14 cellular contexts compared by ENCODE assay signal in genomic region chr19:6667114-6667627, GRCh38. TPM values are rescaled to one million over a fixed set of nuclear protein-coding genes. Genes with fewer than 3 reads are reported as not detected.
DNase-seq lines count a peak whose midpoint lies in the region; ATAC-seq and TF ChIP-seq lines count a peak whose summit lies in the region.
"Had no signal": no experiment of that assay in that cellular context is flagged by ENCODE, and none has a peak within 500 bp of the region (broad histone marks: within the 10 kb centered on the region; RNA-seq: fewer than 3 reads in every experiment).

No MANE protein-coding gene starts in this region.

- H2AFZ ChIP-seq in PC-9 (no peak overlapping the region), trophoblast cell (ENCODE audit: insufficient read depth, low read length, poor library complexity) (no peak overlapping the region), GM23248 (no peak overlapping the region)
- H2AFZ ChIP-seq: parathyroid adenoma had no signal

- no peak overlapping the region for H3K23ac ChIP-seq in trophoblast cell (ENCODE audit: low read length)

- POLR2A ChIA-PET in activated CD4-positive, alpha-beta T cell treated with anti-CD3 and anti-CD28 coated beads for 36 hours (lab: Charles Lee): no interaction called here
- POLR2A ChIA-PET in PC-9 (lab: Charles Lee; ENCODE audit: unreplicated experiment): no interaction called here

- no peaks in the 10 kb centered on the region for H3K79me1 ChIP-seq in trophoblast cell (ENCODE audit: low read length)

- H3K9me2 ChIP-seq in PC-9 (ENCODE audit: insufficient read depth): no peaks in the 10 kb centered on the region
- no peaks in the 10 kb centered on the region for H3K9me2 ChIP-seq in GM23248 (ENCODE audit: insufficient read depth)

- H4K8ac ChIP-seq in trophoblast cell (ENCODE audit: low read depth, low read length): no peak overlapping the region

- H2BK120ac ChIP-seq in trophoblast cell (ENCODE audit: insufficient read depth, low read length, poor library complexity): no peak overlapping the region

- in situ Hi-C loops in GM23248 (cut with MboI): no loop called here

- H2BK12ac ChIP-seq in trophoblast cell (ENCODE audit: low read length): no peak overlapping the region

- H3K36me3 Mint-ChIP-seq in activated CD4-positive, alpha-beta T cell treated with anti-CD3 and anti-CD28 coated beads for 36 hours (ENCODE audit: low read depth): peaks cover 26% of the 10 kb centered on the region
- peaks cover 3% of the 10 kb centered on the region for H3K36me3 Mint-ChIP-seq in activated T-helper 17 cell treated with anti-CD3 and anti-CD28 coated beads, Interleukin-2, amount 50 U/mL, for 72 hours (ENCODE audit: low read depth)
- H3K36me3 Mint-ChIP-seq: brain had no signal

- no peak overlapping the region for H3K4ac ChIP-seq in trophoblast cell (ENCODE audit: low read depth, low read length)

- H3K27ac ChIP-seq in PC-9: peak overlapping the region; percentile 71
- no peak overlapping the region for H3K27ac ChIP-seq in trophoblast cell (ENCODE audit: low read depth, low read length)
- no peak overlapping the region for H3K27ac ChIP-seq in GM23248
- H3K27ac ChIP-seq: parathyroid adenoma had no signal

- H3K4me1 ChIP-seq in PC-9 (replicated peaks; ENCODE audit: insufficient read depth): peaks cover 16% of the 10 kb centered on the region
- H3K4me1 ChIP-seq in trophoblast cell (ENCODE audit: control insufficient read depth in 1 of 2, insufficient read depth in 2 of 2, low read length in 2 of 2): no peaks in the 10 kb centered on the region
- no peaks in the 10 kb centered on the region for H3K4me1 ChIP-seq in GM23248 (ENCODE audit: insufficient read depth)
- H3K4me1 ChIP-seq: parathyroid adenoma had no signal

- H3K9me3 ChIP-seq in PC-9 (ENCODE audit: insufficient read depth, low read depth) (no peaks in the 10 kb centered on the region), trophoblast cell (ENCODE audit: insufficient read depth, low read depth, low read length) (no peaks in the 10 kb centered on the region), GM23248 (ENCODE audit: low read depth) (no peaks in the 10 kb centered on the region)

- peak overlapping the region; percentile 98 for H3K4me3 Mint-ChIP-seq in activated CD4-positive, alpha-beta T cell treated with anti-CD3 and anti-CD28 coated beads for 36 hours
- H3K4me3 Mint-ChIP-seq in activated T-helper 17 cell treated with anti-CD3 and anti-CD28 coated beads, Interleukin-2, amount 50 U/mL, for 72 hours: no peak overlapping the region
- H3K4me3 Mint-ChIP-seq: brain had no signal

- H3F3A ChIP-seq in PC-9 (ENCODE audit: insufficient read depth, low read depth): peaks cover 5% of the 10 kb centered on the region; the same call in 1 of the 2 replicates
- H3F3A ChIP-seq in GM23248 (ENCODE audit: insufficient read depth): no peaks in the 10 kb centered on the region

- H4K12ac ChIP-seq in trophoblast cell (ENCODE audit: low read depth, low read length): no peak overlapping the region

- no peak overlapping the region for H3K18ac ChIP-seq in trophoblast cell (ENCODE audit: low read length)

- no peak for ATAC-seq in activated CD4-positive, alpha-beta T cell treated with anti-CD3 and anti-CD28 coated beads for 36 hours
- peak; percentile 24 for ATAC-seq in activated T-helper 17 cell treated with anti-CD3 and anti-CD28 coated beads, Interleukin-2, amount 50 U/mL, for 72 hours (replicated peaks)
- no peak for ATAC-seq in GM19324 (IDR thresholded peaks at IDR 0.05; ENCODE audit: low FRiP score, unreplicated experiment)

- peaks cover 32% of the 10 kb centered on the region for H3K4me1 Mint-ChIP-seq in activated CD4-positive, alpha-beta T cell treated with anti-CD3 and anti-CD28 coated beads for 36 hours
- H3K4me1 Mint-ChIP-seq in activated T-helper 17 cell treated with anti-CD3 and anti-CD28 coated beads, Interleukin-2, amount 50 U/mL, for 72 hours: peaks cover 8% of the 10 kb centered on the region
- H3K4me1 Mint-ChIP-seq: brain had no signal

- H3K4me2 ChIP-seq in PC-9 (peak overlapping the region; percentile 75), trophoblast cell (ENCODE audit: low read length) (no peak overlapping the region), GM23248 (ENCODE audit: unreplicated experiment) (no peak overlapping the region)

- H3K4me3 ChIP-seq in PC-9 (peak overlapping the region; percentile 33; the same call in 1 of the 2 replicates), trophoblast cell (ENCODE audit: low read depth, low read length) (no peak overlapping the region), GM23248 (no peak overlapping the region)

- no peak overlapping the region for H4K91ac ChIP-seq in trophoblast cell (ENCODE audit: low read depth, low read length)

- H3K9ac ChIP-seq in trophoblast cell (ENCODE audit: low read length) (no peak overlapping the region), GM23248 (no peak overlapping the region)
- H3K9ac ChIP-seq: parathyroid adenoma had no signal

- no TSS peak for BruUV-seq in PC-9 (replicated peaks; lab: Mats Ljungman, UMichigan)

- H2AK5ac ChIP-seq in trophoblast cell (ENCODE audit: low read length): no peak overlapping the region

- peak overlapping the region; percentile 78 for H3K27ac Mint-ChIP-seq in activated CD4-positive, alpha-beta T cell treated with anti-CD3 and anti-CD28 coated beads for 36 hours
- peak overlapping the region; percentile 82 for H3K27ac Mint-ChIP-seq in activated T-helper 17 cell treated with anti-CD3 and anti-CD28 coated beads, Interleukin-2, amount 50 U/mL, for 72 hours
- H3K27ac Mint-ChIP-seq: brain had no signal

- H3K9me3 Mint-ChIP-seq in activated CD4-positive, alpha-beta T cell treated with anti-CD3 and anti-CD28 coated beads for 36 hours (ENCODE audit: low read depth): no peaks in the 10 kb centered on the region
- H3K9me3 Mint-ChIP-seq in activated T-helper 17 cell treated with anti-CD3 and anti-CD28 coated beads, Interleukin-2, amount 50 U/mL, for 72 hours: no peaks in the 10 kb centered on the region

- H2BK5ac ChIP-seq in trophoblast cell (ENCODE audit: low read depth, low read length, poor library complexity): no peak overlapping the region

- H4K20me1 ChIP-seq in PC-9 (ENCODE audit: insufficient read depth) (no peaks in the 10 kb centered on the region), GM23248 (ENCODE audit: insufficient read depth) (no peaks in the 10 kb centered on the region)

- no peaks in the 10 kb centered on the region for H3K36me3 ChIP-seq in PC-9 (ENCODE audit: low read depth)
- no peaks in the 10 kb centered on the region for H3K36me3 ChIP-seq in trophoblast cell (ENCODE audit: control insufficient read depth in 1 of 2, insufficient read depth in 2 of 2, low read length in 2 of 2)
- no peaks in the 10 kb centered on the region for H3K36me3 ChIP-seq in GM23248 (ENCODE audit: low read depth)

- no CpG with 5 or more reads among the region's 14 CpGs for WGBS in trophoblast cell (ENCODE audit: extremely low coverage, insufficient coverage, insufficient read length)
- WGBS in GM23248 (ENCODE audit: low coverage in 1 of 2, low lambda C conversion rate in 2 of 2, missing lambda C conversion rate in 2 of 2), 2 experiments: 77% methylated on average over 14 of the region's 14 CpGs

- DNase-seq in activated CD4-positive, alpha-beta T cell treated with anti-CD3 and anti-CD28 coated beads for 36 hours: peak; percentile 66
- DNase-seq in activated CD4-positive, alpha-beta T cell treated with anti-CD3 and anti-CD28 coated beads for 1 hour: no peak
- peak; percentile 60 to 89 for DNase-seq in PC-9
- DNase-seq in trophoblast cell: peak; percentile 65 to 84
- no peak for DNase-seq in GM23248
- no peak for DNase-seq in amniotic stem cell (lab: John Stamatoyannopoulos, UW)
- DNase-seq: DMS79, heart right ventricle, NCI-H446, SIG-M5 had no signal

- no peak overlapping the region for H3K14ac ChIP-seq in trophoblast cell (ENCODE audit: low read length)

- H3K27me3 ChIP-seq in PC-9 (ENCODE audit: insufficient read depth, low read depth) (no peaks in the 10 kb centered on the region), trophoblast cell (ENCODE audit: insufficient read depth, low read length) (no peaks in the 10 kb centered on the region), GM23248 (replicated peaks; ENCODE audit: insufficient read depth) (no peaks in the 10 kb centered on the region)

- intact Hi-C loops in activated CD4-positive, alpha-beta T cell treated with anti-CD3 and anti-CD28 coated beads for 36 hours (cut with DNase I, micrococcal nuclease): no loop called here
- intact Hi-C loops in PC-9 (cut with micrococcal nuclease; ENCODE audit: unreplicated experiment): no loop called here

- no peaks in the 10 kb centered on the region for H3K27me3 Mint-ChIP-seq in activated CD4-positive, alpha-beta T cell treated with anti-CD3 and anti-CD28 coated beads for 36 hours
- H3K27me3 Mint-ChIP-seq in activated T-helper 17 cell treated with anti-CD3 and anti-CD28 coated beads, Interleukin-2, amount 50 U/mL, for 72 hours: no peaks in the 10 kb centered on the region

- no peaks in the 10 kb centered on the region for H3K79me2 ChIP-seq in PC-9 (ENCODE audit: low read depth)
- no peaks in the 10 kb centered on the region for H3K79me2 ChIP-seq in trophoblast cell (ENCODE audit: control insufficient read depth, insufficient read depth, low read length, poor library complexity)
- no peaks in the 10 kb centered on the region for H3K79me2 ChIP-seq in GM23248 (ENCODE audit: insufficient read depth)
- H3K79me2 ChIP-seq: parathyroid adenoma had no signal

- no peak for TF ChIP-seq CTCF in PC-9 (conservative IDR thresholded peaks at IDR 0.05)

- CTCF ChIA-PET in activated CD4-positive, alpha-beta T cell treated with anti-CD3 and anti-CD28 coated beads for 36 hours (lab: Charles Lee): no interaction called here
- CTCF ChIA-PET in PC-9 (lab: Charles Lee): no interaction called here

RNA-seq across cellular contexts. Expression of gene TNFSF14, which starts 2.8 kb away (rescaled TPM):
- 10 to 100 TPM; 31.8 to 33.0 TPM for total RNA-seq in activated CD4-positive, alpha-beta T cell treated with anti-CD3 and anti-CD28 coated beads for 36 hours
- total RNA-seq in PC-9 (2021): 0.30 and 0.37 TPM in 2 replicates
- total RNA-seq in activated T-helper 17 cell treated with anti-CD3 and anti-CD28 coated beads, Interleukin-2, amount 50 U/mL, for 72 hours: 10 to 100 TPM; 13.5 to 48.5 TPM
- polyA plus RNA-seq in trophoblast cell (2013): not detected in 2 replicates
- total RNA-seq in GM23248 (2014; rRNA removed; shearing (Covaris generic)): not detected in 2 replicates
- not detected in 2 replicates for polyA plus RNA-seq in GM23248 (2016; fragmentation: Nextera tagmentation; extraction: Ambion mirVana)

RNA-seq across cellular contexts. Expression of gene C3, which starts 53.3 kb away (rescaled TPM):
- total RNA-seq in activated CD4-positive, alpha-beta T cell treated with anti-CD3 and anti-CD28 coated beads for 36 hours: 1 to 10 TPM in 1 of 2 experiments, under 1 TPM in 1; 0.93 to 1.0 TPM
- 130 and 132 TPM in 2 replicates for total RNA-seq in PC-9 (2021)
- 1 to 10 TPM in 1 of 2 donors, under 1 TPM in 1; 0.99 to 4.3 TPM for total RNA-seq in activated T-helper 17 cell treated with anti-CD3 and anti-CD28 coated beads, Interleukin-2, amount 50 U/mL, for 72 hours
- 4.5 and 5.1 TPM in 2 replicates for polyA plus RNA-seq in trophoblast cell (2013)
- 3.1 and 5.6 TPM in 2 replicates for total RNA-seq in GM23248 (2014; rRNA removed; shearing (Covaris generic))
- polyA plus RNA-seq in GM23248 (2016; fragmentation: Nextera tagmentation; extraction: Ambion mirVana): 3.5 and 4.8 TPM in 2 replicates

Comparison
In these comparisons a context has a peak if more than half of its experiments do, and no peak if none do; other contexts are left out.
1. DNase-seq: peak in activated CD4-positive, alpha-beta T cell treated with anti-CD3 and anti-CD28 coated beads for 36 hours (single experiment), PC-9 (2 of 2) and trophoblast cell (2 of 2); none in activated CD4-positive, alpha-beta T cell treated with anti-CD3 and anti-CD28 coated beads for 1 hour (single experiment), GM23248 (single experiment) and amniotic stem cell (single experiment).
2. RNA of gene TNFSF14, which starts 2.8 kb away (total RNA-seq): 13.5 to 48.5 TPM in activated T-helper 17 cell treated with anti-CD3 and anti-CD28 coated beads, Interleukin-2, amount 50 U/mL, for 72 hours and 31.8 to 33.0 TPM in activated CD4-positive, alpha-beta T cell treated with anti-CD3 and anti-CD28 coated beads for 36 hours; 0.30 to 0.37 TPM in PC-9 and not detected in GM23248; every median in the first group is over 10 times any median in the second.
3. RNA of gene C3, which starts 53.3 kb away (total RNA-seq): 130 to 132 TPM in PC-9; 0.99 to 4.3 TPM in activated T-helper 17 cell treated with anti-CD3 and anti-CD28 coated beads, Interleukin-2, amount 50 U/mL, for 72 hours, 3.1 to 5.6 TPM in GM23248 and 0.93 to 1.0 TPM in activated CD4-positive, alpha-beta T cell treated with anti-CD3 and anti-CD28 coated beads for 36 hours; every median in the first group is over 10 times any median in the second.